Comparison of ENCODE assay signal across 1 cellular context in the genomic region with DNA sequence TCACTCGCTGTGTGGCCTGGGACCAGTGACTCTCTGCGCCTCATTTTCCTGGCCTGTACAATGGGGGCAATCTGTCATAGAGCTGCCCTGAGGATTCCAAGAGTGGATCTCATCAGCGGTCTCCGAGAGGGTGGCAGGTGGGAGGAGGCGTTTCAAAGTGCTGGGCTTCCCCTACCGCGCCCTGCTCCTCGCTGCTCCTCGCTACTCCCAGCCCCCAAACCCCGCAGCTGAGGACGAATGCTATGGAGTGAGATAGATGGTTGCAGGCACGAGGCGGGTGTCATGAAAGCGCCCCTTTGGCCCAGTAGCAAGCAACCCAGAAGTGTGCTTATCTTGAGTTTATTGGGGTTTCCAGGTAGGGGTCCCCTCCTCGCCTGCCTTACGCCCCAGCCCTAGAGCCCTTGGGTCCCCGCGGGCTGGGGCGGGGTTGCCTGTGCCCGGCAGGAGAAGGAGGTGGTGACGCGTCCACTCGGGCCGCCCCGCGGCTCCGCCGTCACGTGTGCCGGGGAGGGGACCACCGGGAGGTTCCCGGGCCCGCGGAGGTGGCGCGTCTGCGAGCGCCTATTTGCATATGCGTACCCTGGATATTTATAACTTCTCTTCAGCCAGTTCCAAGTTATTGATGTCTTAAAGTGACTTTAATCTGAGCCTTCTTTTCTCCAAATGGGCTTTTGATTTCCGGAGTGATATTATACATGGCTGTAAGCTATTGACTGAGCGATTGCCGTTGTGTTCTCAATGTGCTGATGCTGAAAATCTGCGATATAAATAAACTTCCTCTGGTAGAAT.
TF ChIP-seq lines count a peak whose summit lies in the region.

No MANE protein-coding gene starts in this region.

TF ChIP-seq in IMR-90, 13 proteins besides CTCF, POLR2A, EP300 and RAD21 (continued from another document):
- no peak for TF ChIP-seq CHD1 (IDR thresholded peaks at IDR 0.05; ENCODE audit: low read depth, low read length)
